ENCODE assay signal across 1 cellular context in the genomic region with DNA sequence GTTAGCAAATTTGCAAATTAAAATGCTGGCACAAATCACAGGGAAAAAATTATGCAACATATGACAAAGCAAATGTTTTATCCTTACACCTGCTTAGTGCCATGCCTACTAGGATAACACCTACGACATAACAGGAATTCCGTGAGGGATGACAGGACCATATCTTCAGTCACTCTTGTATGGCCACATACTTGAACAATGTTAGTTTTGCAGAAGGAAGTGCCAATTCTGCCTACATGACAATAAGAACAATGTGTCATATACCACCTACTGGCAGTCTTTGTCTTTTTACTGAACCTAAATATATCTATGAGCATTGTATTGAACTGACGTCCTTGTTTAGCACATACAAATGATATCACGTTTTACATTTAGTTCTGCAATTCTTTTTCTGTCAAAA.
TF ChIP-seq lines count a peak whose summit lies in the region.

No MANE protein-coding gene starts in this region.

TF ChIP-seq in IMR-90, 13 proteins besides CTCF, POLR2A, EP300 and RAD21 (continued from another document):
- TF ChIP-seq MXI1 (IDR thresholded peaks at IDR 0.05; ENCODE audit: borderline replicate concordance, low read depth, low read length) (no peak), RFX5 (IDR thresholded peaks at IDR 0.05; ENCODE audit: low read depth, low read length) (no peak), NFE2L2 (IDR thresholded peaks at IDR 0.05; ENCODE audit: low read depth, low read length) (no peak)
- TF ChIP-seq, protein P1, sequence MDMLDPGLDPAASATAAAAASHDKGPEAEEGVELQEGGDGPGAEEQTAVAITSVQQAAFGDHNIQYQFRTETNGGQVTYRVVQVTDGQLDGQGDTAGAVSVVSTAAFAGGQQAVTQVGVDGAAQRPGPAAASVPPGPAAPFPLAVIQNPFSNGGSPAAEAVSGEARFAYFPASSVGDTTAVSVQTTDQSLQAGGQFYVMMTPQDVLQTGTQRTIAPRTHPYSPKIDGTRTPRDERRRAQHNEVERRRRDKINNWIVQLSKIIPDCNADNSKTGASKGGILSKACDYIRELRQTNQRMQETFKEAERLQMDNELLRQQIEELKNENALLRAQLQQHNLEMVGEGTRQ (IDR thresholded peaks at IDR 0.05; ENCODE audit: low read depth, low read length), result no peak
- TF ChIP-seq, protein P2, sequence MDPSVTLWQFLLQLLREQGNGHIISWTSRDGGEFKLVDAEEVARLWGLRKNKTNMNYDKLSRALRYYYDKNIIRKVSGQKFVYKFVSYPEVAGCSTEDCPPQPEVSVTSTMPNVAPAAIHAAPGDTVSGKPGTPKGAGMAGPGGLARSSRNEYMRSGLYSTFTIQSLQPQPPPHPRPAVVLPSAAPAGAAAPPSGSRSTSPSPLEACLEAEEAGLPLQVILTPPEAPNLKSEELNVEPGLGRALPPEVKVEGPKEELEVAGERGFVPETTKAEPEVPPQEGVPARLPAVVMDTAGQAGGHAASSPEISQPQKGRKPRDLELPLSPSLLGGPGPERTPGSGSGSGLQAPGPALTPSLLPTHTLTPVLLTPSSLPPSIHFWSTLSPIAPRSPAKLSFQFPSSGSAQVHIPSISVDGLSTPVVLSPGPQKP (IDR thresholded peaks at IDR 0.05; ENCODE audit: borderline replicate concordance, low read depth, low read length), result no peak
